Comparison of ENCODE assay signal across 13 cellular contexts in the genomic region with DNA sequence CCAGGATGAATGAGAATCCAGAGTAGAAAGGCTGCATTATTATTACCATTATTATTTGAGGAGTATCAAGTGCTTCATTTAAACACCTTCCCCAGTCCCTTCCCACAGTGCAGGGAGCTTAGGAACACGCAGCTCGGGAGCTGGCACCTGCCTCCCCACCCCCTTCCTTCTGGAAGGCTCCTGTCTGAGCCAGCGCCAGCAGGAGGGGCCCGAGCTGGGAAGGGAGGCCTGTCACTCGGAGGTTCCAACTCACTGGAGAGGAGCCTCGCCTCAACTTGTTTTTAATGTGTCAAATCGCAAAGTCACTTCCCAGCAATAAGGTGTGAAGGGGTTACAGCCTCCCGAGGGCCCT.
DNase-seq lines count a peak whose midpoint lies in the region; ATAC-seq and TF ChIP-seq lines count a peak whose summit lies in the region.
"Had no signal": no experiment of that assay in that cellular context is flagged by ENCODE, and none has a peak within 500 bp of the region (broad histone marks: within the 10 kb centered on the region; RNA-seq: fewer than 3 reads in every experiment).

No MANE protein-coding gene starts in this region.

- H2AFZ ChIP-seq in GM23338: no peak overlapping the region

- no peaks in the 10 kb centered on the region for H4K20me1 ChIP-seq in GM23338 (replicated peaks; ENCODE audit: insufficient read depth)

- H3K9me2 ChIP-seq in GM23338 (ENCODE audit: insufficient read depth): no peaks in the 10 kb centered on the region

- peak overlapping the region in 1 of 3 donors; percentile 26 for H3K27ac Mint-ChIP-seq in CD4-positive, CD25-positive, alpha-beta regulatory T cell
- H3K27ac Mint-ChIP-seq in GM23338: no peak overlapping the region
- H3K27ac Mint-ChIP-seq in brain: peak overlapping the region in 2 of 5 experiments; percentile 24 to 69
- H3K27ac Mint-ChIP-seq: activated T-helper 2 cell treated with anti-CD3 and anti-CD28 coated beads, Interferon-gamma antibody, Interleukin-2, Interleukin-4, amounts not matched to agents 10 μg/mL and 5 μg/mL and 100 μg/mL, durations not matched to agents 14 hours and 24 hours and 36 hours; CD14-positive monocyte; stimulated activated naive CD8-positive, alpha-beta T cell treated with anti-CD3 and anti-CD28 coated beads, Interleukin-15, amount 100 ng/mL, for 72 hours; T-helper 1 cell treated with Interleukin-12 subunit alpha and Interleukin-12 subunit beta and Interleukin-4 antibody, amounts not matched to agents 30 μg/mL and 1 μg/mL, for 36 hours had no signal

- no peaks in the 10 kb centered on the region for H3K36me3 Mint-ChIP-seq in CD4-positive, CD25-positive, alpha-beta regulatory T cell
- no peaks in the 10 kb centered on the region for H3K36me3 Mint-ChIP-seq in GM23338 (ENCODE audit: low read depth)
- H3K36me3 Mint-ChIP-seq in brain: no peaks in the 10 kb centered on the region
- H3K36me3 Mint-ChIP-seq: CD14-positive monocyte had no signal

- no peak for ATAC-seq in CD4-positive, CD25-positive, alpha-beta regulatory T cell (ENCODE audit: low read depth in 2 of 2)
- ATAC-seq in GM23338: peak; percentile 40
- ATAC-seq in lung (ENCODE audit: insufficient read depth, low FRiP score): no peak
- ATAC-seq in GM21619 (IDR thresholded peaks at IDR 0.05; ENCODE audit: unreplicated experiment): no peak

- no peak overlapping the region for H3K27ac ChIP-seq in CD4-positive, CD25-positive, alpha-beta regulatory T cell (ENCODE audit: insufficient read depth, low read length, poor library complexity, severe bottlenecking)
- H3K27ac ChIP-seq in GM23338 (ENCODE audit: low read depth) (no peak overlapping the region), lung (ENCODE audit: low read depth in 1 of 2, low read length in 1 of 2) (no peak overlapping the region)
- H3K27ac ChIP-seq: gastrocnemius medialis had no signal

- H3F3A ChIP-seq in GM23338 (replicated peaks; ENCODE audit: low read depth): no peaks in the 10 kb centered on the region

- H3K9me3 Mint-ChIP-seq in CD4-positive, CD25-positive, alpha-beta regulatory T cell: peaks cover 0 to 2% (median 0%) of the 10 kb centered on the region in 7 donors
- H3K9me3 Mint-ChIP-seq in GM23338 (no peaks in the 10 kb centered on the region), brain (peaks cover 0 to 7% (median under 1%) of the 10 kb centered on the region in 5 experiments)
- H3K9me3 Mint-ChIP-seq: activated T-helper 2 cell treated with anti-CD3 and anti-CD28 coated beads, Interferon-gamma antibody, Interleukin-2, Interleukin-4, amounts not matched to agents 10 μg/mL and 5 μg/mL and 100 μg/mL, durations not matched to agents 14 hours and 24 hours and 36 hours; stimulated activated naive CD8-positive, alpha-beta T cell treated with anti-CD3 and anti-CD28 coated beads, Interleukin-15, amount 100 ng/mL, for 72 hours; T-helper 1 cell treated with Interleukin-12 subunit alpha and Interleukin-12 subunit beta and Interleukin-4 antibody, amounts not matched to agents 30 μg/mL and 1 μg/mL, for 36 hours had no signal

- no peaks in the 10 kb centered on the region for H3K9me3 ChIP-seq in CD4-positive, CD25-positive, alpha-beta regulatory T cell (ENCODE audit: control insufficient read depth in 2 of 2, low read length in 2 of 2)
- no peaks in the 10 kb centered on the region for H3K9me3 ChIP-seq in lung (ENCODE audit: control insufficient read depth in 2 of 2, insufficient read depth in 1 of 2, low read length in 1 of 2)
- H3K9me3 ChIP-seq: gastrocnemius medialis had no signal

- no peak overlapping the region for H3K4me3 ChIP-seq in CD4-positive, CD25-positive, alpha-beta regulatory T cell (ENCODE audit: low read depth, low read length)
- no peak overlapping the region for H3K4me3 ChIP-seq in GM23338
- H3K4me3 ChIP-seq in lung: no peak overlapping the region

- H3K4me1 Mint-ChIP-seq in CD4-positive, CD25-positive, alpha-beta regulatory T cell: peaks cover 0 to 2% (median 0%) of the 10 kb centered on the region in 4 donors
- H3K4me1 Mint-ChIP-seq in GM23338 (no peaks in the 10 kb centered on the region; the same call in 2 of the 3 replicates), brain (peaks cover 4% of the 10 kb centered on the region)
- H3K4me1 Mint-ChIP-seq: CD14-positive monocyte; stimulated activated naive CD8-positive, alpha-beta T cell treated with anti-CD3 and anti-CD28 coated beads, Interleukin-15, amount 100 ng/mL, for 72 hours had no signal

- H3K79me2 ChIP-seq in GM23338 (replicated peaks; ENCODE audit: insufficient read depth): no peaks in the 10 kb centered on the region

- TF ChIP-seq CTCF in GM23338 (conservative IDR thresholded peaks at IDR 0.05; ENCODE audit: low read depth in 2 of 2): no peak
- TF ChIP-seq CTCF in brain (conservative IDR thresholded peaks at IDR 0.05): no peak
- TF ChIP-seq CTCF in lung (IDR thresholded peaks at IDR 0.05; ENCODE audit: control extremely low read depth, extremely low read depth): no peak

- H3K27me3 ChIP-seq in CD4-positive, CD25-positive, alpha-beta regulatory T cell (ENCODE audit: control insufficient read depth, insufficient read depth, low read length): peaks cover 10% of the 10 kb centered on the region
- no peaks in the 10 kb centered on the region for H3K27me3 ChIP-seq in GM23338 (ENCODE audit: insufficient read depth)
- H3K27me3 ChIP-seq in lung (ENCODE audit: control insufficient read depth, insufficient read depth): no peaks in the 10 kb centered on the region

- peaks cover 5% of the 10 kb centered on the region for H3K4me1 ChIP-seq in CD4-positive, CD25-positive, alpha-beta regulatory T cell (ENCODE audit: control insufficient read depth, insufficient read depth, low read length, poor library complexity, severe bottlenecking)
- H3K4me1 ChIP-seq in GM23338 (ENCODE audit: insufficient read depth): peaks cover 3% of the 10 kb centered on the region; the same call in 1 of the 2 replicates
- H3K4me1 ChIP-seq in lung (ENCODE audit: control insufficient read depth in 2 of 2, insufficient read depth in 2 of 2, low read length in 2 of 2): peaks cover 0 to 4% of the 10 kb centered on the region in 2 donors
- H3K4me1 ChIP-seq: gastrocnemius medialis had no signal

- H3K36me3 ChIP-seq in CD4-positive, CD25-positive, alpha-beta regulatory T cell (ENCODE audit: control insufficient read depth, insufficient read depth, low read length): no peaks in the 10 kb centered on the region
- no peaks in the 10 kb centered on the region for H3K36me3 ChIP-seq in GM23338 (ENCODE audit: insufficient read depth)
- H3K36me3 ChIP-seq in lung (ENCODE audit: control insufficient read depth in 2 of 2, insufficient read depth in 2 of 2, low read length in 2 of 2): no peaks in the 10 kb centered on the region
- H3K36me3 ChIP-seq: gastrocnemius medialis had no signal

- peak overlapping the region in 3 of 4 donors; percentile 47 to 68 (median 52) for H3K4me3 Mint-ChIP-seq in CD4-positive, CD25-positive, alpha-beta regulatory T cell
- H3K4me3 Mint-ChIP-seq in GM23338 (no peak overlapping the region), brain (peak overlapping the region in 3 of 5 experiments; percentile 56 to 72 (median 63))

- intact Hi-C loops in head of caudate nucleus (cut with DNase I): no loop called here

- peak overlapping the region; percentile 32; the same call in 1 of the 2 replicates for H3K4me2 ChIP-seq in GM23338

- peaks cover 24% of the 10 kb centered on the region for H3K27me3 Mint-ChIP-seq in CD4-positive, CD25-positive, alpha-beta regulatory T cell
- peaks cover 4% of the 10 kb centered on the region for H3K27me3 Mint-ChIP-seq in GM23338 (ENCODE audit: insufficient read depth, low read depth, poor library complexity)
- H3K27me3 Mint-ChIP-seq in brain: peaks cover 49% of the 10 kb centered on the region

- no peak for DNase-seq in CD4-positive, CD25-positive, alpha-beta regulatory T cell
- peak; percentile 43 for DNase-seq in GM23338 (ENCODE audit: low spot score)
- peak; percentile 21 for DNase-seq in lung (ENCODE audit: low spot score)
- no peak for DNase-seq in NCI-H774 (lab: John Stamatoyannopoulos, UW)
- no peak for DNase-seq in head of caudate nucleus
- no peak for DNase-seq in dermis blood vessel endothelial cell

- 35 to 39% methylated on average over 8 of the region's 8 CpGs for WGBS in lung, 2 donors

TF ChIP-seq in GM23338, 12 proteins besides CTCF, POLR2A, EP300 and RAD21 (continues in another document):
- no peak for TF ChIP-seq JUNB (IDR thresholded peaks at IDR 0.05; ENCODE audit: unreplicated experiment)
- TF ChIP-seq STAT1 (IDR thresholded peaks at IDR 0.05; ENCODE audit: unreplicated experiment): no peak
- TF ChIP-seq, protein P1, sequence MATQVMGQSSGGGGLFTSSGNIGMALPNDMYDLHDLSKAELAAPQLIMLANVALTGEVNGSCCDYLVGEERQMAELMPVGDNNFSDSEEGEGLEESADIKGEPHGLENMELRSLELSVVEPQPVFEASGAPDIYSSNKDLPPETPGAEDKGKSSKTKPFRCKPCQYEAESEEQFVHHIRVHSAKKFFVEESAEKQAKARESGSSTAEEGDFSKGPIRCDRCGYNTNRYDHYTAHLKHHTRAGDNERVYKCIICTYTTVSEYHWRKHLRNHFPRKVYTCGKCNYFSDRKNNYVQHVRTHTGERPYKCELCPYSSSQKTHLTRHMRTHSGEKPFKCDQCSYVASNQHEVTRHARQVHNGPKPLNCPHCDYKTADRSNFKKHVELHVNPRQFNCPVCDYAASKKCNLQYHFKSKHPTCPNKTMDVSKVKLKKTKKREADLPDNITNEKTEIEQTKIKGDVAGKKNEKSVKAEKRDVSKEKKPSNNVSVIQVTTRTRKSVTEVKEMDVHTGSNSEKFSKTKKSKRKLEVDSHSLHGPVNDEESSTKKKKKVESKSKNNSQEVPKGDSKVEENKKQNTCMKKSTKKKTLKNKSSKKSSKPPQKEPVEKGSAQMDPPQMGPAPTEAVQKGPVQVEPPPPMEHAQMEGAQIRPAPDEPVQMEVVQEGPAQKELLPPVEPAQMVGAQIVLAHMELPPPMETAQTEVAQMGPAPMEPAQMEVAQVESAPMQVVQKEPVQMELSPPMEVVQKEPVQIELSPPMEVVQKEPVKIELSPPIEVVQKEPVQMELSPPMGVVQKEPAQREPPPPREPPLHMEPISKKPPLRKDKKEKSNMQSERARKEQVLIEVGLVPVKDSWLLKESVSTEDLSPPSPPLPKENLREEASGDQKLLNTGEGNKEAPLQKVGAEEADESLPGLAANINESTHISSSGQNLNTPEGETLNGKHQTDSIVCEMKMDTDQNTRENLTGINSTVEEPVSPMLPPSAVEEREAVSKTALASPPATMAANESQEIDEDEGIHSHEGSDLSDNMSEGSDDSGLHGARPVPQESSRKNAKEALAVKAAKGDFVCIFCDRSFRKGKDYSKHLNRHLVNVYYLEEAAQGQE (IDR thresholded peaks at IDR 0.05; ENCODE audit: unreplicated experiment): no peak
- TF ChIP-seq ETS1 (IDR thresholded peaks at IDR 0.05): no peak

Comparison
In these comparisons a context has a peak if more than half of its experiments do, and no peak if none do; other contexts are left out.
1. DNase-seq: peak in GM23338 (single experiment) and lung (single experiment); none in CD4-positive, CD25-positive, alpha-beta regulatory T cell (0 of 3), NCI-H774 (single experiment), head of caudate nucleus (0 of 42) and dermis blood vessel endothelial cell (single experiment).